ENCODE assay signal across 1 cellular context in the genomic region with DNA sequence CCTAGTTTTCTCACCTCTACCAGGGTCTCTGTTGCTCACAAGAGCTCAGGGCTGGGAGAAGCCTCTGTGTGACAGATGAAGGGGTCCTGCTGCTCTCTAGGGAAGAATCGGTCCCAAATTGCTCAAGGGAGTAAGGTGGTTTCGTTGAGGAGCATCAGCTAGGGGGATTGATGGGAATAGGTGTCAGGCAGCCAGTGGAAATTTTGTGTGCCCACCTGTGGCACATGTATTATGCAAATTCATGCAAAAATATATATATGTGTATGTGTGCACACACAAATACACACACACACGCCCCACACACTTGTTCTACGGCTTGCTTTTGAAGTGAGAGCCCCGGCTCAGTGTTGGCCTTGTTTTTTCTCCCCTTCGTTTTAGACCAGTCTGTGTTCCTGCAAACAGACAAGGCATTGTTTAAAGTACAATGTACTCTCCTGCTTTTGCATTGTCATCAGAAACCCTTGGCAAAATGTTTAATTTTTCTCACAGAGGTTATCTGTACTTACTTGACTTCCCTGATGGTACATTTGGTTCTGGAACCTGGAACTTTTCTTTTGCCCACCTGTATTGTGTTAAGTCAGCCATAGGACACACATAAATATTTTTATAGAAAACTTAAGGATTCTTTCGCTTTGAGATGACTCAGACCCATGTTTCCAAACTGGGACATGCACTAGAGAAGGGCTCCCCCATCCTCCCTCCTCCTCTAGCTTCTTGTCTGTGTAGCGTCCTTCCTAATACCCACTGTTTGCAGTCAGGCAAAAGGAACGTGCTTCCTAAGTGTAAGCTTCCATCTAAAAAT.
A peak's percentile ranks its signal among the peaks of the same experiment; 100 is the strongest.
TF ChIP-seq lines count a peak whose summit lies in the region.

No MANE protein-coding gene starts in this region.

TF ChIP-seq in HepG2, 621 proteins besides CTCF, POLR2A, EP300 and RAD21 (continued from another document):
- TF ChIP-seq, protein P1, sequence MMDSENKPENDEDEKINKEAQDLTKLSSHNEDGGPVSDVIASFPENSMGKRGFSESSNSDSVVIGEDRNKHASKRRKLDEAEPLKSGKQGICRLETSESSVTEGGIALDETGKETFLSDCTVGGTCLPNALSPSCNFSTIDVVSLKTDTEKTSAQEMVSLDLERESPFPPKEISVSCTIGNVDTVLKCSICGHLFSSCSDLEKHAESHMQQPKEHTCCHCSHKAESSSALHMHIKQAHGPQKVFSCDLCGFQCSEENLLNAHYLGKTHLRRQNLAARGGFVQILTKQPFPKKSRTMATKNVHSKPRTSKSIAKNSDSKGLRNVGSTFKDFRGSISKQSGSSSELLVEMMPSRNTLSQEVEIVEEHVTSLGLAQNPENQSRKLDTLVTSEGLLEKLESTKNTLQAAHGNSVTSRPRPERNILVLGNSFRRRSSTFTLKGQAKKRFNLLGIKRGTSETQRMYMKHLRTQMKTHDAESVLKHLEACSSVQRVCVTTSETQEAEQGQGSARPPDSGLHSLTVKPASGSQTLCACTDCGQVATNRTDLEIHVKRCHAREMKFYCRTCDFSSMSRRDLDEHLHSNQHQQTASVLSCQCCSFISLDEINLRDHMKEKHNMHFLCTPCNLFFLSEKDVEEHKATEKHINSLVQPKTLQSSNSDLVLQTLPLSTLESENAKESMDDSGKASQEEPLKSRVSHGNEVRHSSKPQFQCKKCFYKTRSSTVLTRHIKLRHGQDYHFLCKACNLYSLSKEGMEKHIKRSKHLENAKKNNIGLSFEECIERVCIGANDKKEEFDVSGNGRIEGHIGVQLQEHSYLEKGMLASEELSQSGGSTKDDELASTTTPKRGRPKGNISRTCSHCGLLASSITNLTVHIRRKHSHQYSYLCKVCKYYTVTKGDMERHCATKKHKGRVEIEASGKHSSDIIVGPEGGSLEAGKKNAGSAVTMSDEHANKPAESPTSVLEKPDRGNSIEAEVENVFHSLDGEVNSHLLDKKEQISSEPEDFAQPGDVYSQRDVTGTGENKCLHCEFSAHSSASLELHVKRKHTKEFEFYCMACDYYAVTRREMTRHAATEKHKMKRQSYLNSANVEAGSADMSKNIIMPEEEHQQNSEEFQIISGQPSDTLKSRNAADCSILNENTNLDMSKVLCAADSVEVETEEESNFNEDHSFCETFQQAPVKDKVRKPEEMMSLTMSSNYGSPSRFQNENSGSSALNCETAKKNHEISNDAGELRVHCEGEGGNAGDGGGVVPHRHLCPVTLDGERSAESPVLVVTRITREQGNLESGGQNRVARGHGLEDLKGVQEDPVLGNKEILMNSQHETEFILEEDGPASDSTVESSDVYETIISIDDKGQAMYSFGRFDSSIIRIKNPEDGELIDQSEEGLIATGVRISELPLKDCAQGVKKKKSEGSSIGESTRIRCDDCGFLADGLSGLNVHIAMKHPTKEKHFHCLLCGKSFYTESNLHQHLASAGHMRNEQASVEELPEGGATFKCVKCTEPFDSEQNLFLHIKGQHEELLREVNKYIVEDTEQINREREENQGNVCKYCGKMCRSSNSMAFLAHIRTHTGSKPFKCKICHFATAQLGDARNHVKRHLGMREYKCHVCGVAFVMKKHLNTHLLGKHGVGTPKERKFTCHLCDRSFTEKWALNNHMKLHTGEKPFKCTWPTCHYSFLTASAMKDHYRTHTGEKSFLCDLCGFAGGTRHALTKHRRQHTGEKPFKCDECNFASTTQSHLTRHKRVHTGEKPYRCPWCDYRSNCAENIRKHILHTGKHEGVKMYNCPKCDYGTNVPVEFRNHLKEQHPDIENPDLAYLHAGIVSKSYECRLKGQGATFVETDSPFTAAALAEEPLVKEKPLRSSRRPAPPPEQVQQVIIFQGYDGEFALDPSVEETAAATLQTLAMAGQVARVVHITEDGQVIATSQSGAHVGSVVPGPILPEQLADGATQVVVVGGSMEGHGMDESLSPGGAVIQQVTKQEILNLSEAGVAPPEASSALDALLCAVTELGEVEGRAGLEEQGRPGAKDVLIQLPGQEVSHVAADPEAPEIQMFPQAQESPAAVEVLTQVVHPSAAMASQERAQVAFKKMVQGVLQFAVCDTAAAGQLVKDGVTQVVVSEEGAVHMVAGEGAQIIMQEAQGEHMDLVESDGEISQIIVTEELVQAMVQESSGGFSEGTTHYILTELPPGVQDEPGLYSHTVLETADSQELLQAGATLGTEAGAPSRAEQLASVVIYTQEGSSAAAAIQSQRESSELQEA (CRISPR knock-in tag; IDR thresholded peaks at IDR 0.05; ENCODE audit: not compliant biosample characterization), result no peak
- TF ChIP-seq RFXANK (CRISPR knock-in tag; IDR thresholded peaks at IDR 0.05) (no peak), EHMT2 (IDR thresholded peaks at IDR 0.05; ENCODE audit: borderline replicate concordance, low read depth, low read length) (no peak), ZKSCAN1 (IDR thresholded peaks at IDR 0.05; ENCODE audit: low read length) (no peak), FOXP1 (IDR thresholded peaks at IDR 0.05) (no peak), FOXP1 (CRISPR knock-in tag; IDR thresholded peaks at IDR 0.05) (peak; percentile 62; the same call in 1 of the 2 replicates), ZNF790 (CRISPR knock-in tag; IDR thresholded peaks at IDR 0.05; ENCODE audit: borderline replicate concordance) (no peak), ESRRA (CRISPR knock-in tag; IDR thresholded peaks at IDR 0.05; ENCODE audit: low read depth) (no peak), TGIF2 (CRISPR knock-in tag; IDR thresholded peaks at IDR 0.05) (no peak), HDAC6 (IDR thresholded peaks at IDR 0.05; ENCODE audit: low read depth, low read length) (no peak), MAFF (IDR thresholded peaks at IDR 0.05; ENCODE audit: low read depth, low read length) (peak; percentile 86), ZFP37 (CRISPR knock-in tag; IDR thresholded peaks at IDR 0.05; ENCODE audit: borderline replicate concordance) (no peak), ZKSCAN5 (CRISPR knock-in tag; IDR thresholded peaks at IDR 0.05) (no peak), GPN1 (CRISPR knock-in tag; IDR thresholded peaks at IDR 0.05; ENCODE audit: borderline replicate concordance) (no peak), DPF2 (CRISPR knock-in tag; IDR thresholded peaks at IDR 0.05; ENCODE audit: borderline replicate concordance, low read depth) (no peak), ATRX (CRISPR knock-in tag; IDR thresholded peaks at IDR 0.05; ENCODE audit: borderline replicate concordance) (no peak), NR2F1 (CRISPR knock-in tag; IDR thresholded peaks at IDR 0.05) (no peak), ZNF441 (CRISPR knock-in tag; IDR thresholded peaks at IDR 0.05; ENCODE audit: borderline replicate concordance) (no peak), YEATS2 (CRISPR knock-in tag; IDR thresholded peaks at IDR 0.05; ENCODE audit: borderline replicate concordance) (no peak), SIN3B (IDR thresholded peaks at IDR 0.05; ENCODE audit: low read length) (no peak)
- TF ChIP-seq, protein P2, sequence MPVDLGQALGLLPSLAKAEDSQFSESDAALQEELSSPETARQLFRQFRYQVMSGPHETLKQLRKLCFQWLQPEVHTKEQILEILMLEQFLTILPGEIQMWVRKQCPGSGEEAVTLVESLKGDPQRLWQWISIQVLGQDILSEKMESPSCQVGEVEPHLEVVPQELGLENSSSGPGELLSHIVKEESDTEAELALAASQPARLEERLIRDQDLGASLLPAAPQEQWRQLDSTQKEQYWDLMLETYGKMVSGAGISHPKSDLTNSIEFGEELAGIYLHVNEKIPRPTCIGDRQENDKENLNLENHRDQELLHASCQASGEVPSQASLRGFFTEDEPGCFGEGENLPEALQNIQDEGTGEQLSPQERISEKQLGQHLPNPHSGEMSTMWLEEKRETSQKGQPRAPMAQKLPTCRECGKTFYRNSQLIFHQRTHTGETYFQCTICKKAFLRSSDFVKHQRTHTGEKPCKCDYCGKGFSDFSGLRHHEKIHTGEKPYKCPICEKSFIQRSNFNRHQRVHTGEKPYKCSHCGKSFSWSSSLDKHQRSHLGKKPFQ (CRISPR knock-in tag; IDR thresholded peaks at IDR 0.05; ENCODE audit: insufficient replicate concordance), result no peak
- TF ChIP-seq, protein P3, sequence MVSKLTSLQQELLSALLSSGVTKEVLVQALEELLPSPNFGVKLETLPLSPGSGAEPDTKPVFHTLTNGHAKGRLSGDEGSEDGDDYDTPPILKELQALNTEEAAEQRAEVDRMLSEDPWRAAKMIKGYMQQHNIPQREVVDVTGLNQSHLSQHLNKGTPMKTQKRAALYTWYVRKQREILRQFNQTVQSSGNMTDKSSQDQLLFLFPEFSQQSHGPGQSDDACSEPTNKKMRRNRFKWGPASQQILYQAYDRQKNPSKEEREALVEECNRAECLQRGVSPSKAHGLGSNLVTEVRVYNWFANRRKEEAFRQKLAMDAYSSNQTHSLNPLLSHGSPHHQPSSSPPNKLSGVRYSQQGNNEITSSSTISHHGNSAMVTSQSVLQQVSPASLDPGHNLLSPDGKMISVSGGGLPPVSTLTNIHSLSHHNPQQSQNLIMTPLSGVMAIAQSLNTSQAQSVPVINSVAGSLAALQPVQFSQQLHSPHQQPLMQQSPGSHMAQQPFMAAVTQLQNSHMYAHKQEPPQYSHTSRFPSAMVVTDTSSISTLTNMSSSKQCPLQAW (CRISPR knock-in tag; IDR thresholded peaks at IDR 0.05), result no peak
- TF ChIP-seq, protein P4, sequence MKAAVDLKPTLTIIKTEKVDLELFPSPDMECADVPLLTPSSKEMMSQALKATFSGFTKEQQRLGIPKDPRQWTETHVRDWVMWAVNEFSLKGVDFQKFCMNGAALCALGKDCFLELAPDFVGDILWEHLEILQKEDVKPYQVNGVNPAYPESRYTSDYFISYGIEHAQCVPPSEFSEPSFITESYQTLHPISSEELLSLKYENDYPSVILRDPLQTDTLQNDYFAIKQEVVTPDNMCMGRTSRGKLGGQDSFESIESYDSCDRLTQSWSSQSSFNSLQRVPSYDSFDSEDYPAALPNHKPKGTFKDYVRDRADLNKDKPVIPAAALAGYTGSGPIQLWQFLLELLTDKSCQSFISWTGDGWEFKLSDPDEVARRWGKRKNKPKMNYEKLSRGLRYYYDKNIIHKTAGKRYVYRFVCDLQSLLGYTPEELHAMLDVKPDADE (CRISPR knock-in tag; IDR thresholded peaks at IDR 0.05), result no peak
- TF ChIP-seq, protein P5, sequence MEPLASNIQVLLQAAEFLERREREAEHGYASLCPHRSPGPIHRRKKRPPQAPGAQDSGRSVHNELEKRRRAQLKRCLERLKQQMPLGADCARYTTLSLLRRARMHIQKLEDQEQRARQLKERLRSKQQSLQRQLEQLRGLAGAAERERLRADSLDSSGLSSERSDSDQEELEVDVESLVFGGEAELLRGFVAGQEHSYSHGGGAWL (CRISPR knock-in tag; IDR thresholded peaks at IDR 0.05), result no peak
